In the genomic region with DNA sequence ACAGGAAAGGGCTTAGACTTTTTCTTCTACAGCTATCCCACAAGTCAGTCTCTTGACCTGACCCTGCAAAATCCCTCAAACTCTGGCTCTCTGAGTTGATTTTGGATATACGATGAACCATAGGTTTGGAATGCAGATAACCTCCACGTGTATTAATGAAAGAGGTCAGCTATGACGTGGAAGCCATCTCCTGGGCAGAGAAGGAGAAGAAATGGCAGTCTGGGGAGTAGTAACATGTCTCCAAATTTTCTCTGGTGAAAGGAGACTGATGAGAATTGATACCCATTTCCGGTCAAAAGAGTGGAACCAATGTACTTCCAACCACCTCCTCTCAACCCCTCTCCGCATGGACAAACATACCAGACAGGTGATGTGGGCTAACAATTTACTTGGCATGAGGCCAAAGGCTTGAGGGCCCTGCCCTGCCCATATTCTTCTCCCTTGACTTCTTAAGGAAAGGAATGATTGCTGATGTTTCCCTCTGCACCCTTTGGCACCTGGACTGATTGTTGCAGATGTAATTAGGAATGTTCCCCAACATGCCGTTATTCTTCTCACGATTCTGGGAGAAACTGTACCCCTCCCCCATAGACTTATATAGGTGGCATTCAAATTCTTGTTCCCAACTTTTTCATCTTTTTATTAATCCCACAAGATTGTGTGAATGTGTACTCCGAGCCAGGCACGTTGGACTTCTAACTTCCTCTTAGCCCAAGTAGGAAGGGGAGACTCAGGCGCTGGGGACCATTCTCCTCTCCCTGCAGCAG, we compare ENCODE assay signal across 9 cellular contexts. TPM values are rescaled to one million over a fixed set of nuclear protein-coding genes. Genes with fewer than 3 reads are reported as not detected.
A peak's percentile ranks its signal among the peaks of the same experiment; 100 is the strongest.
DNase-seq lines count a peak whose midpoint lies in the region; ATAC-seq and TF ChIP-seq lines count a peak whose summit lies in the region.
"Had no signal": no experiment of that assay in that cellular context is flagged by ENCODE, and none has a peak within 500 bp of the region (broad histone marks: within the 10 kb centered on the region; RNA-seq: fewer than 3 reads in every experiment).

No MANE protein-coding gene starts in this region.

- no peak overlapping the region for H3K9ac ChIP-seq in iPS-20b (ENCODE audit: low read depth, low read length)

- H3K4me1 ChIP-seq in iPS-20b (ENCODE audit: insufficient read depth, low read length): peaks cover 5% of the 10 kb centered on the region; the same call in 1 of the 2 replicates
- H3K4me1 ChIP-seq in thoracic aorta (ENCODE audit: control insufficient read depth in 1 of 2, low read depth in 2 of 2): peaks cover 0 to 7% of the 10 kb centered on the region in 2 donors

- DNase-seq in NCI-H2029 (lab: John Stamatoyannopoulos, UW): peak; percentile 24
- DNase-seq in NCI-H2029 treated with DMSO at 0.1 percent for 48 hours (lab: John Stamatoyannopoulos, UW): no peak
- DNase-seq in WTC11 (ENCODE audit: low spot score): no peak
- no peak for DNase-seq in thoracic aorta (ENCODE audit: low spot score)
- DNase-seq in NCI-H187 (lab: John Stamatoyannopoulos, UW): no peak
- DNase-seq in 8988T: no peak

- H3K36me3 Mint-ChIP-seq in WTC11: no peaks in the 10 kb centered on the region
- H3K36me3 Mint-ChIP-seq: CD4-positive, CD25-positive, alpha-beta regulatory T cell had no signal

- H3K4me1 Mint-ChIP-seq in WTC11: peaks cover 17% of the 10 kb centered on the region; the same call in 1 of the 2 replicates
- H3K4me1 Mint-ChIP-seq: CD4-positive, CD25-positive, alpha-beta regulatory T cell had no signal

- H3K4me3 ChIP-seq in iPS-20b (ENCODE audit: low read length): peak overlapping the region; percentile 89
- H3K4me3 ChIP-seq in thoracic aorta: peak overlapping the region; percentile 90

- H3K9me3 ChIP-seq in iPS-20b (ENCODE audit: insufficient read depth, low read depth, low read length) (no peaks in the 10 kb centered on the region), thoracic aorta (no peaks in the 10 kb centered on the region)

- CTCF ChIA-PET in WTC11 (lab: Charles Lee): no interaction called here

- H3K27me3 Mint-ChIP-seq in WTC11 (ENCODE audit: low read depth): no peaks in the 10 kb centered on the region

- H3K4me3 Mint-ChIP-seq in WTC11: peak overlapping the region; percentile 91

- POLR2A ChIA-PET in WTC11 (lab: Charles Lee): interaction anchor here (1.5 kb wide), 1 partner anchor 28 kb away, joined by 6 read pairs; no protein-coding TSS in a partner anchor

- H3K27ac Mint-ChIP-seq in WTC11: no peak overlapping the region

- H3K27ac ChIP-seq in iPS-20b (ENCODE audit: low read length): no peak overlapping the region
- H3K27ac ChIP-seq in thoracic aorta: peak overlapping the region; percentile 95 to 96

- no peaks in the 10 kb centered on the region for H3K9me3 Mint-ChIP-seq in WTC11
- H3K9me3 Mint-ChIP-seq: CD4-positive, CD25-positive, alpha-beta regulatory T cell had no signal

- ATAC-seq in WTC11: no peak
- no peak for ATAC-seq in thoracic aorta (ENCODE audit: insufficient number of reproducible peaks, low FRiP score, low read depth)
- ATAC-seq in GM18907 (IDR thresholded peaks at IDR 0.05; ENCODE audit: unreplicated experiment): no peak

- H3K36me3 ChIP-seq in iPS-20b (ENCODE audit: insufficient read depth, low read depth, low read length): no peaks in the 10 kb centered on the region; the same call in 1 of the 2 replicates
- H3K36me3 ChIP-seq in thoracic aorta: no peaks in the 10 kb centered on the region

- H3K27me3 ChIP-seq in iPS-20b (ENCODE audit: insufficient read depth, low read length) (no peaks in the 10 kb centered on the region), thoracic aorta (replicated peaks; ENCODE audit: insufficient read depth) (no peaks in the 10 kb centered on the region)

- no peak for TF ChIP-seq CTCF in WTC11 (IDR thresholded peaks at IDR 0.05)
- TF ChIP-seq CTCF in thoracic aorta (IDR thresholded peaks at IDR 0.05): no peak

TF ChIP-seq in WTC11, 78 proteins besides CTCF, POLR2A, EP300 and RAD21:
- no peak for TF ChIP-seq SMAD3 (CRISPR knock-in tag; IDR thresholded peaks at IDR 0.05; ENCODE audit: borderline replicate concordance)
- TF ChIP-seq, protein P1, sequence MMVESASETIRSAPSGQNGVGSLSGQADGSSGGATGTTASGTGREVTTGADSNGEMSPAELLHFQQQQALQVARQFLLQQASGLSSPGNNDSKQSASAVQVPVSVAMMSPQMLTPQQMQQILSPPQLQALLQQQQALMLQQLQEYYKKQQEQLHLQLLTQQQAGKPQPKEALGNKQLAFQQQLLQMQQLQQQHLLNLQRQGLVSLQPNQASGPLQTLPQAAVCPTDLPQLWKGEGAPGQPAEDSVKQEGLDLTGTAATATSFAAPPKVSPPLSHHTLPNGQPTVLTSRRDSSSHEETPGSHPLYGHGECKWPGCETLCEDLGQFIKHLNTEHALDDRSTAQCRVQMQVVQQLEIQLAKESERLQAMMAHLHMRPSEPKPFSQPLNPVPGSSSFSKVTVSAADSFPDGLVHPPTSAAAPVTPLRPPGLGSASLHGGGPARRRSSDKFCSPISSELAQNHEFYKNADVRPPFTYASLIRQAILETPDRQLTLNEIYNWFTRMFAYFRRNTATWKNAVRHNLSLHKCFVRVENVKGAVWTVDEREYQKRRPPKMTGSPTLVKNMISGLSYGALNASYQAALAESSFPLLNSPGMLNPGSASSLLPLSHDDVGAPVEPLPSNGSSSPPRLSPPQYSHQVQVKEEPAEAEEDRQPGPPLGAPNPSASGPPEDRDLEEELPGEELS (CRISPR knock-in tag; IDR thresholded peaks at IDR 0.05): no peak
- TF ChIP-seq ZNF317 (CRISPR knock-in tag; IDR thresholded peaks at IDR 0.05; ENCODE audit: borderline replicate concordance, low read depth): no peak
- TF ChIP-seq FOXK1 (CRISPR knock-in tag; IDR thresholded peaks at IDR 0.05): no peak
- TF ChIP-seq IRF2 (CRISPR knock-in tag; IDR thresholded peaks at IDR 0.05; ENCODE audit: borderline replicate concordance, low read depth): no peak

RNA-seq across cellular contexts. Expression of gene PLS3, which starts 0.6 kb away (rescaled TPM):
- total RNA-seq in WTC11 (2021) (82.2 to 96.7 TPM (median 83.8 TPM) in 3 replicates), thoracic aorta (100 to 1,000 TPM; 466 to 474 TPM)
